In the genomic region with DNA sequence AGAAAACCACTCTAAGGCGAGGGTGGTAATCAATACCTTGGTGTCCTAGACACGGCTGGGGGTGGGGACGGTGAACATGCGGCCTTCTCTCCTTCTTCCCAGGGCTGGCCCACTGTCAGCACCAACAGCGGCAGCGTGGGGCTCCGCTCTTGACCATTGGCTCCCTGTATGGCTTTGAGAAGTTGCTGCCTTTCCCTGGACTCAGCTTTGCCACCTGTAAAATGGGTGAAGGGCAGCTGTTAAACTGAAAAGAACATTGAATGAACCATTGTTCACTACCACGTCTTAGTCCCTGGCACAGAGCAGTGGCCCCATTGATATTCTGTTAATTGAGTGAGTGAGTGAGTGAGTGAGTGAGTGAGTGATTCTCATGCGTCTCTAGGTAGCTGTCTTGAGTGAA, we compare ENCODE assay signal across 19 cellular contexts.
"Had no signal": no experiment of that assay in that cellular context is flagged by ENCODE, and none has a peak within 500 bp of the region (broad histone marks: within the 10 kb centered on the region; RNA-seq: fewer than 3 reads in every experiment).

No MANE protein-coding gene starts in this region.

- H3K4me3 ChIP-seq: gastroesophageal sphincter, right atrium auricular region, skin epidermis, transverse colon had no signal

- H3K9me3 Mint-ChIP-seq: activated CD4-positive, alpha-beta memory T cell treated with anti-CD3 and anti-CD28 coated beads for 36 hours; activated naive CD4-positive, alpha-beta T cell treated with anti-CD3 and anti-CD28 coated beads, Interleukin-2, amount 10 ng/mL, durations not matched to agents 7 days and 5 days; effector memory CD8-positive, alpha-beta T cell; naive thymus-derived CD8-positive, alpha-beta T cell had no signal

- H3K27me3 Mint-ChIP-seq: activated CD4-positive, alpha-beta memory T cell treated with anti-CD3 and anti-CD28 coated beads for 36 hours; activated CD8-positive, alpha-beta memory T cell treated with anti-CD3 and anti-CD28 coated beads, Interleukin-2, amount 10 ng/mL, durations not matched to agents 7 days and 5 days; activated naive CD4-positive, alpha-beta T cell treated with anti-CD3 and anti-CD28 coated beads, Interleukin-2, amount 10 ng/mL, durations not matched to agents 7 days and 5 days; effector memory CD8-positive, alpha-beta T cell; naive thymus-derived CD8-positive, alpha-beta T cell had no signal

- H3K4me3 Mint-ChIP-seq: activated CD4-positive, alpha-beta memory T cell treated with anti-CD3 and anti-CD28 coated beads for 36 hours; activated CD8-positive, alpha-beta memory T cell treated with anti-CD3 and anti-CD28 coated beads, Interleukin-2, amount 10 ng/mL, durations not matched to agents 7 days and 5 days; activated naive CD4-positive, alpha-beta T cell treated with anti-CD3 and anti-CD28 coated beads, Interleukin-2, amount 10 ng/mL, durations not matched to agents 7 days and 5 days; effector memory CD8-positive, alpha-beta T cell; naive thymus-derived CD8-positive, alpha-beta T cell had no signal

- ATAC-seq: activated CD8-positive, alpha-beta memory T cell treated with anti-CD3 and anti-CD28 coated beads, Interleukin-2, amount 10 ng/mL, durations not matched to agents 7 days and 5 days; effector memory CD8-positive, alpha-beta T cell; gastroesophageal sphincter; naive thymus-derived CD8-positive, alpha-beta T cell had no signal

- H3K36me3 Mint-ChIP-seq: activated CD4-positive, alpha-beta memory T cell treated with anti-CD3 and anti-CD28 coated beads for 36 hours; activated CD8-positive, alpha-beta memory T cell treated with anti-CD3 and anti-CD28 coated beads, Interleukin-2, amount 10 ng/mL, durations not matched to agents 7 days and 5 days; activated naive CD4-positive, alpha-beta T cell treated with anti-CD3 and anti-CD28 coated beads, Interleukin-2, amount 10 ng/mL, durations not matched to agents 7 days and 5 days had no signal

- H3K27me3 ChIP-seq: gastroesophageal sphincter, right atrium auricular region, transverse colon had no signal

- H3K4me1 Mint-ChIP-seq: activated CD8-positive, alpha-beta memory T cell treated with anti-CD3 and anti-CD28 coated beads, Interleukin-2, amount 10 ng/mL, durations not matched to agents 7 days and 5 days; activated naive CD4-positive, alpha-beta T cell treated with anti-CD3 and anti-CD28 coated beads, Interleukin-2, amount 10 ng/mL, durations not matched to agents 7 days and 5 days had no signal

- H3K27ac Mint-ChIP-seq: activated CD4-positive, alpha-beta memory T cell treated with anti-CD3 and anti-CD28 coated beads for 36 hours; activated CD8-positive, alpha-beta memory T cell treated with anti-CD3 and anti-CD28 coated beads, Interleukin-2, amount 10 ng/mL, durations not matched to agents 7 days and 5 days; activated naive CD4-positive, alpha-beta T cell treated with anti-CD3 and anti-CD28 coated beads, Interleukin-2, amount 10 ng/mL, durations not matched to agents 7 days and 5 days; effector memory CD8-positive, alpha-beta T cell had no signal

- DNase-seq: activated CD4-positive, alpha-beta memory T cell treated with anti-CD3 and anti-CD28 coated beads for 36 hours; activated CD8-positive, alpha-beta memory T cell treated with anti-CD3 and anti-CD28 coated beads, Interleukin-2, amount 10 ng/mL, durations not matched to agents 7 days and 5 days; activated naive CD4-positive, alpha-beta T cell treated with anti-CD3 and anti-CD28 coated beads, Interleukin-2, amount 10 ng/mL, durations not matched to agents 7 days and 5 days; activated T-cell treated with anti-CD3 and anti-CD28 coated beads, Interleukin-2, amount 50 U/mL, for 1 hour; caudate nucleus; cortex of kidney; effector memory CD8-positive, alpha-beta T cell; erythroblast; islet precursor cell; naive thymus-derived CD8-positive, alpha-beta T cell; posterior cingulate gyrus; stimulated activated CD4-positive, alpha-beta T cell treated with anti-CD3 and anti-CD28 coated beads, Interleukin-4, amount 100 ng/mL, for 24 hours; stimulated activated naive CD4-positive, alpha-beta T cell treated with Interleukin-2 at 50 U/mL for 16 hours; substantia nigra; transverse colon had no signal

- H3K9me3 ChIP-seq: gastroesophageal sphincter, right atrium auricular region, transverse colon had no signal

- H3K27ac ChIP-seq: VCaP had no signal
